Comparison of ENCODE assay signal across 1 cellular context in the genomic region with DNA sequence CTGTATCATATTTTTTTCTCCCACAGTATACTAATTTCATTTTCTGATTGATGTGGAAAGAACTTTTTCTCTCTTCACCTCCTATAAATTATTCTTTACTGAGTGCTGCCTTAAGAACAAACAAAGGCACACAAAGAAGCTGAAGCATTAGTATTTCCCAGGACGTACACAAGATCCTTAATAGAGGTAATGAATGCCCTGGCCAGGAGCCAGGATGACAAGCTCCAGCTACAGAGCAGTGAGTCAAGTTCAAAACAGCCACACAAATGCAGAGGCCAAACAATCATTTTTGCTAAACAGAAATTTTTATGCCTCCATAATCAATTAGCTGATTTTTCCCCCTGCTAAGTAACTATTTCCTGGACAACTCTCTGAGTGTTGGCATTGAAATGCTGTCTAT.
TF ChIP-seq lines count a peak whose summit lies in the region.

No MANE protein-coding gene starts in this region.

TF ChIP-seq in SK-N-SH, 30 proteins besides CTCF, POLR2A, EP300 and RAD21 (continued from another document):
- TF ChIP-seq, protein P1, sequence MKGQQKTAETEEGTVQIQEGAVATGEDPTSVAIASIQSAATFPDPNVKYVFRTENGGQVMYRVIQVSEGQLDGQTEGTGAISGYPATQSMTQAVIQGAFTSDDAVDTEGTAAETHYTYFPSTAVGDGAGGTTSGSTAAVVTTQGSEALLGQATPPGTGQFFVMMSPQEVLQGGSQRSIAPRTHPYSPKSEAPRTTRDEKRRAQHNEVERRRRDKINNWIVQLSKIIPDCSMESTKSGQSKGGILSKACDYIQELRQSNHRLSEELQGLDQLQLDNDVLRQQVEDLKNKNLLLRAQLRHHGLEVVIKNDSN (IDR thresholded peaks at IDR 0.05; ENCODE audit: borderline replicate concordance, low read depth) = no peak
